Comparison of ENCODE assay signal across 1 cellular context in the genomic region with DNA sequence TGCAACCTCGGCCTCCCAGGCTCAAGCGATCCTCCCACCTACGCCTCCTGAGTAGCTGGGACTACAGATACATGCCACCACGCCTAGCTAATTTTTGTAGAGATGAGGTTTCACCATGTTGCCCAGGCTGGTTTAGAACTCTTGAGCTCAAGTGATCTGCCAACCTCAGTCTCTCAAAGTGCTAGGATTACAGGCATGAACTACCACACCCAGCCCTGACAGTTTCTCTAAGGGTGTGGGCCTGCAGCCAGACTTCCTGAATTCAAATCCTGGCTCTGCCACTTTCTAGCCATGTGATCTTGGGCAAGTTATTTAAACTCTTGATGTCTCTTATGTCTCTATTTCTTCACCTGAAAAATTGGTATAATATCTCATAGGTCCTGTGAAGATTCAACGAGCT.
TF ChIP-seq lines count a peak whose summit lies in the region.

No MANE protein-coding gene starts in this region.

TF ChIP-seq in WTC11, 78 proteins besides CTCF, POLR2A, EP300 and RAD21 (continued from another document):
- TF ChIP-seq, protein P1, sequence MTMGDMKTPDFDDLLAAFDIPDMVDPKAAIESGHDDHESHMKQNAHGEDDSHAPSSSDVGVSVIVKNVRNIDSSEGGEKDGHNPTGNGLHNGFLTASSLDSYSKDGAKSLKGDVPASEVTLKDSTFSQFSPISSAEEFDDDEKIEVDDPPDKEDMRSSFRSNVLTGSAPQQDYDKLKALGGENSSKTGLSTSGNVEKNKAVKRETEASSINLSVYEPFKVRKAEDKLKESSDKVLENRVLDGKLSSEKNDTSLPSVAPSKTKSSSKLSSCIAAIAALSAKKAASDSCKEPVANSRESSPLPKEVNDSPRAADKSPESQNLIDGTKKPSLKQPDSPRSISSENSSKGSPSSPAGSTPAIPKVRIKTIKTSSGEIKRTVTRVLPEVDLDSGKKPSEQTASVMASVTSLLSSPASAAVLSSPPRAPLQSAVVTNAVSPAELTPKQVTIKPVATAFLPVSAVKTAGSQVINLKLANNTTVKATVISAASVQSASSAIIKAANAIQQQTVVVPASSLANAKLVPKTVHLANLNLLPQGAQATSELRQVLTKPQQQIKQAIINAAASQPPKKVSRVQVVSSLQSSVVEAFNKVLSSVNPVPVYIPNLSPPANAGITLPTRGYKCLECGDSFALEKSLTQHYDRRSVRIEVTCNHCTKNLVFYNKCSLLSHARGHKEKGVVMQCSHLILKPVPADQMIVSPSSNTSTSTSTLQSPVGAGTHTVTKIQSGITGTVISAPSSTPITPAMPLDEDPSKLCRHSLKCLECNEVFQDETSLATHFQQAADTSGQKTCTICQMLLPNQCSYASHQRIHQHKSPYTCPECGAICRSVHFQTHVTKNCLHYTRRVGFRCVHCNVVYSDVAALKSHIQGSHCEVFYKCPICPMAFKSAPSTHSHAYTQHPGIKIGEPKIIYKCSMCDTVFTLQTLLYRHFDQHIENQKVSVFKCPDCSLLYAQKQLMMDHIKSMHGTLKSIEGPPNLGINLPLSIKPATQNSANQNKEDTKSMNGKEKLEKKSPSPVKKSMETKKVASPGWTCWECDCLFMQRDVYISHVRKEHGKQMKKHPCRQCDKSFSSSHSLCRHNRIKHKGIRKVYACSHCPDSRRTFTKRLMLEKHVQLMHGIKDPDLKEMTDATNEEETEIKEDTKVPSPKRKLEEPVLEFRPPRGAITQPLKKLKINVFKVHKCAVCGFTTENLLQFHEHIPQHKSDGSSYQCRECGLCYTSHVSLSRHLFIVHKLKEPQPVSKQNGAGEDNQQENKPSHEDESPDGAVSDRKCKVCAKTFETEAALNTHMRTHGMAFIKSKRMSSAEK (CRISPR knock-in tag; IDR thresholded peaks at IDR 0.05; ENCODE audit: borderline replicate concordance): no peak
- TF ChIP-seq TCF7 (CRISPR knock-in tag; IDR thresholded peaks at IDR 0.05; ENCODE audit: low read depth) (no peak), ZNF317 (CRISPR knock-in tag; IDR thresholded peaks at IDR 0.05; ENCODE audit: borderline replicate concordance, low read depth) (no peak), CREM (CRISPR knock-in tag; IDR thresholded peaks at IDR 0.05) (no peak), TP53 (CRISPR knock-in tag; IDR thresholded peaks at IDR 0.05) (no peak), OVOL2 (CRISPR knock-in tag; IDR thresholded peaks at IDR 0.05; ENCODE audit: borderline replicate concordance) (no peak), ATF1 (CRISPR knock-in tag; IDR thresholded peaks at IDR 0.05) (no peak)
- TF ChIP-seq, protein P2, sequence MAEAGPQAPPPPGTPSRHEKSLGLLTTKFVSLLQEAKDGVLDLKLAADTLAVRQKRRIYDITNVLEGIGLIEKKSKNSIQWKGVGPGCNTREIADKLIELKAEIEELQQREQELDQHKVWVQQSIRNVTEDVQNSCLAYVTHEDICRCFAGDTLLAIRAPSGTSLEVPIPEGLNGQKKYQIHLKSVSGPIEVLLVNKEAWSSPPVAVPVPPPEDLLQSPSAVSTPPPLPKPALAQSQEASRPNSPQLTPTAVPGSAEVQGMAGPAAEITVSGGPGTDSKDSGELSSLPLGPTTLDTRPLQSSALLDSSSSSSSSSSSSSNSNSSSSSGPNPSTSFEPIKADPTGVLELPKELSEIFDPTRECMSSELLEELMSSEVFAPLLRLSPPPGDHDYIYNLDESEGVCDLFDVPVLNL (CRISPR knock-in tag; IDR thresholded peaks at IDR 0.05; ENCODE audit: borderline replicate concordance, low read depth): no peak
- TF ChIP-seq, protein P3, sequence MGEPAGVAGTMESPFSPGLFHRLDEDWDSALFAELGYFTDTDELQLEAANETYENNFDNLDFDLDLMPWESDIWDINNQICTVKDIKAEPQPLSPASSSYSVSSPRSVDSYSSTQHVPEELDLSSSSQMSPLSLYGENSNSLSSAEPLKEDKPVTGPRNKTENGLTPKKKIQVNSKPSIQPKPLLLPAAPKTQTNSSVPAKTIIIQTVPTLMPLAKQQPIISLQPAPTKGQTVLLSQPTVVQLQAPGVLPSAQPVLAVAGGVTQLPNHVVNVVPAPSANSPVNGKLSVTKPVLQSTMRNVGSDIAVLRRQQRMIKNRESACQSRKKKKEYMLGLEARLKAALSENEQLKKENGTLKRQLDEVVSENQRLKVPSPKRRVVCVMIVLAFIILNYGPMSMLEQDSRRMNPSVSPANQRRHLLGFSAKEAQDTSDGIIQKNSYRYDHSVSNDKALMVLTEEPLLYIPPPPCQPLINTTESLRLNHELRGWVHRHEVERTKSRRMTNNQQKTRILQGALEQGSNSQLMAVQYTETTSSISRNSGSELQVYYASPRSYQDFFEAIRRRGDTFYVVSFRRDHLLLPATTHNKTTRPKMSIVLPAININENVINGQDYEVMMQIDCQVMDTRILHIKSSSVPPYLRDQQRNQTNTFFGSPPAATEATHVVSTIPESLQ (CRISPR knock-in tag; IDR thresholded peaks at IDR 0.05): no peak
